Comparison of ENCODE assay signal across 8 cellular contexts in genomic region chr6:149317656-149318571, GRCh38. TPM values are rescaled to one million over a fixed set of nuclear protein-coding genes. Genes with fewer than 3 reads are reported as not detected.
DNase-seq lines count a peak whose midpoint lies in the region; ATAC-seq and TF ChIP-seq lines count a peak whose summit lies in the region.

TAB2 (plus strand) TSS chr6:149317712; CDS start chr6:149369998, 52,286 bp downstream.

- ATAC-seq in GM19372 (IDR thresholded peaks at IDR 0.05; ENCODE audit: low read depth, unreplicated experiment) (peak; percentile 23), HG03521 (IDR thresholded peaks at IDR 0.05; ENCODE audit: unreplicated experiment) (peak; percentile 23), T-helper 17 cell (peak; percentile 30)

- H3K36me3 ChIP-seq in adrenal gland (replicated peaks in 1 of 2): no peaks in the 10 kb centered on the region
- no peaks in the 10 kb centered on the region for H3K36me3 ChIP-seq in hepatocyte (replicated peaks; ENCODE audit: insufficient read depth, low read depth)
- no peaks in the 10 kb centered on the region for H3K36me3 ChIP-seq in sigmoid colon

- WGBS in adrenal gland, 4 donors: 0 to 1% (median 0%) methylated on average over 7 to 88 of the region's 92 CpGs
- WGBS in hepatocyte (ENCODE audit: low lambda C conversion rate, missing lambda C conversion rate): 0% methylated on average over 5 of the region's 92 CpGs
- 1% methylated on average over 88 to 92 of the region's 92 CpGs for WGBS in sigmoid colon, 2 donors

- H3K27me3 Mint-ChIP-seq in T-helper 17 cell: no peaks in the 10 kb centered on the region

- H3K4me3 ChIP-seq in AG09309 (ENCODE audit: control insufficient read depth, low read depth, low read length) (peak within 1 kb of the TSS; percentile 66), adrenal gland (peak within 1 kb of the TSS; percentile 62 to 98 (median 90)), hepatocyte (peak within 1 kb of the TSS; percentile 90), sigmoid colon (peak within 1 kb of the TSS; percentile 93 to 99 (median 95))

- no peaks in the 10 kb centered on the region for H3K9me2 ChIP-seq in hepatocyte (replicated peaks; ENCODE audit: insufficient read depth)

- TF ChIP-seq POLR2A in adrenal gland (IDR thresholded peaks at IDR 0.05) (no peak), sigmoid colon (IDR thresholded peaks at IDR 0.05) (no peak)

- peaks cover 4% of the 10 kb centered on the region for H3K36me3 Mint-ChIP-seq in T-helper 17 cell (ENCODE audit: low read depth)

- TF ChIP-seq CTCF in AG09309 (IDR thresholded peaks at IDR 0.05; ENCODE audit: control insufficient read depth, insufficient read depth, low read depth, low read length, missing control alignments): no peak
- TF ChIP-seq CTCF in adrenal gland (IDR thresholded peaks at IDR 0.05): peak in 1 of 6 experiments; percentile 11
- TF ChIP-seq CTCF in hepatocyte (IDR thresholded peaks at IDR 0.05; ENCODE audit: poor library complexity): no peak
- no peak for TF ChIP-seq CTCF in sigmoid colon (IDR thresholded peaks at IDR 0.05)

- H2AFZ ChIP-seq in hepatocyte: peak within 1 kb of the TSS; percentile 95

- H3K27me3 ChIP-seq in adrenal gland (no peaks in the 10 kb centered on the region), hepatocyte (no peaks in the 10 kb centered on the region), sigmoid colon (no peaks in the 10 kb centered on the region)

- peak within 1 kb of the TSS; percentile 98 for H3K4me3 Mint-ChIP-seq in T-helper 17 cell

- peaks cover 43% of the 10 kb centered on the region for H4K20me1 ChIP-seq in hepatocyte (ENCODE audit: insufficient read depth, poor library complexity, severe bottlenecking)

- intact Hi-C loops in adrenal gland (cut with DNase I) (loop anchor here (10.0 kb wide), 2 partner anchors 107 to 233 kb away; no protein-coding TSS in a partner anchor), sigmoid colon (cut with DNase I) (loop anchor here (5.0 kb wide), 5 partner anchors 104 to 286 kb away; no protein-coding TSS in a partner anchor)

- DNase-seq in AG09309 (ENCODE audit: low read depth): no peak
- peak; percentile 38 to 74 (median 64) for DNase-seq in T-helper 17 cell
- peak in 6 of 7 donors; percentile 42 to 63 (median 49) for DNase-seq in adrenal gland
- peak; percentile 73 for DNase-seq in hepatocyte (ENCODE audit: low spot score)
- DNase-seq in sigmoid colon: peak; percentile 79
- DNase-seq in NCI-H1417 treated with DMSO at 0.1 percent for 48 hours (lab: John Stamatoyannopoulos, UW): no peak

- peaks cover 24% of the 10 kb centered on the region for H3K4me1 Mint-ChIP-seq in T-helper 17 cell

- H3K27ac Mint-ChIP-seq in T-helper 17 cell: peak within 1 kb of the TSS; percentile 97

- H3K27ac ChIP-seq in adrenal gland (peak within 1 kb of the TSS; percentile 74 to 99 (median 95)), hepatocyte (peak within 1 kb of the TSS; percentile 99), sigmoid colon (peak within 1 kb of the TSS; percentile 97 to 99 (median 99))

- H3K9me3 ChIP-seq in T-helper 17 cell (ENCODE audit: control insufficient read depth, low read length, poor library complexity, severe bottlenecking) (no peaks in the 10 kb centered on the region), adrenal gland (replicated peaks in 1 of 3) (no peaks in the 10 kb centered on the region), hepatocyte (ENCODE audit: low read depth) (no peaks in the 10 kb centered on the region), sigmoid colon (no peaks in the 10 kb centered on the region)

- H3K79me2 ChIP-seq in hepatocyte: peaks cover 61% of the 10 kb centered on the region

- no peak for TF ChIP-seq EP300 in sigmoid colon (IDR thresholded peaks at IDR 0.05)

- H3K4me1 ChIP-seq in adrenal gland (replicated peaks in 1 of 2) (peaks cover 12 to 41% of the 10 kb centered on the region in 2 donors), hepatocyte (ENCODE audit: insufficient read depth) (peaks cover 22% of the 10 kb centered on the region), sigmoid colon (peaks cover 0 to 46% (median 32%) of the 10 kb centered on the region in 4 donors)

- peak within 1 kb of the TSS; percentile 85 for H3K4me2 ChIP-seq in hepatocyte

RNA-seq across cellular contexts. Expression of gene TAB2, which starts in this region (rescaled TPM):
- total RNA-seq in T-helper 17 cell (100 to 1,000 TPM; 192 to 199 TPM), adrenal gland (10 to 100 TPM; 35.9 to 68.8 (median 49.4) TPM), hepatocyte (51.3 and 51.9 TPM in 2 replicates), sigmoid colon (100 to 1,000 TPM; 100 to 149 (median 110) TPM)
- polyA plus RNA-seq in adrenal gland (10 to 100 TPM; 10.8 to 59.4 (median 18.8) TPM), hepatocyte (9.4 and 14.2 TPM in 2 replicates), sigmoid colon (10 to 100 TPM; 33.4 to 44.6 (median 44.4) TPM)

Comparison
In these comparisons a context has a peak if more than half of its experiments do, and no peak if none do; other contexts are left out.
1. DNase-seq: peak in T-helper 17 cell (3 of 3), adrenal gland (6 of 7), hepatocyte (single experiment) and sigmoid colon (single experiment); none in AG09309 (single experiment) and NCI-H1417 treated with DMSO at 0.1 percent for 48 hours (single experiment).
2. Peak in every context shown above with its lines, with median percentiles within 50 percentile points of each other: H3K4me3 ChIP-seq, ATAC-seq and H3K27ac ChIP-seq.